ENCODE assay signal across 28 cellular contexts in genomic region chr4:125582302-125582701, GRCh38.
DNase-seq lines count a peak whose midpoint lies in the region; ATAC-seq and TF ChIP-seq lines count a peak whose summit lies in the region.
"Had no signal": no experiment of that assay in that cellular context is flagged by ENCODE, and none has a peak within 500 bp of the region (broad histone marks: within the 10 kb centered on the region; RNA-seq: fewer than 3 reads in every experiment).

No MANE protein-coding gene starts in this region.

- no peaks in the 10 kb centered on the region for H3K27me3 ChIP-seq in PC-3 (ENCODE audit: low read length)
- H3K27me3 ChIP-seq: BLaER1, stomach, tibial nerve had no signal

- H3K4me3 ChIP-seq in PC-3 (ENCODE audit: low read length) (no peak overlapping the region), epithelial cell of esophagus (ENCODE audit: low read length) (no peak overlapping the region)
- H3K4me3 ChIP-seq: A549, BLaER1, K562, stomach, tibial nerve had no signal

- DNase-seq in EH (ENCODE audit: low read depth): peak; percentile 57
- DNase-seq in PC-3: peak; percentile 29
- peak; percentile 38 for DNase-seq in epithelial cell of esophagus (ENCODE audit: low read depth)
- DNase-seq in osteocyte (ENCODE audit: extremely low spot score, unreplicated experiment): no peak
- no peak for DNase-seq in activated naive CD8-positive, alpha-beta T cell treated with anti-CD3 and anti-CD28 coated beads for 36 hours
- DNase-seq in activated T-helper 2 cell treated with anti-CD3 and anti-CD28 coated beads, Interferon-gamma antibody, Interleukin-2, Interleukin-4, amounts not matched to agents 10 μg/mL and 5 μg/mL and 100 μg/mL, durations not matched to agents 14 hours and 24 hours and 36 hours (ENCODE audit: low spot score): no peak
- no peak for DNase-seq in cerebellar nuclear complex (lab: John Stamatoyannopoulos, UW)
- DNase-seq: activated B cell treated with CpG ODN at 0.5 μM for 24 hours; activated CD8-positive, alpha-beta T cell treated with anti-CD3 and anti-CD28 coated beads for 36 hours; activated naive CD4-positive, alpha-beta T cell; amygdala; Caco-2; caudate nucleus; H9; left cardiac atrium; mesendoderm; MV-4-11; naive B cell; NCI-H1694; NCI-H774; occipital lobe; stomach; T1000 had no signal

- H2AFZ ChIP-seq in PC-3 (ENCODE audit: low read length): no peak overlapping the region

- no peaks in the 10 kb centered on the region; the same call in 1 of the 2 replicates for H3K4me1 ChIP-seq in PC-3 (ENCODE audit: insufficient read depth, low read length)
- H3K4me1 ChIP-seq: A549, BLaER1, Caco-2, stomach, tibial nerve had no signal

- peaks cover 22% of the 10 kb centered on the region for H3K4me1 Mint-ChIP-seq in osteocyte (ENCODE audit: unreplicated experiment)
- H3K4me1 Mint-ChIP-seq in activated naive CD8-positive, alpha-beta T cell treated with anti-CD3 and anti-CD28 coated beads for 36 hours: no peaks in the 10 kb centered on the region
- no peaks in the 10 kb centered on the region for H3K4me1 Mint-ChIP-seq in activated T-helper 2 cell treated with anti-CD3 and anti-CD28 coated beads, Interferon-gamma antibody, Interleukin-2, Interleukin-4, amounts not matched to agents 10 μg/mL and 5 μg/mL and 100 μg/mL, durations not matched to agents 14 hours and 24 hours and 36 hours (ENCODE audit: low read depth)
- H3K4me1 Mint-ChIP-seq: activated B cell treated with CpG ODN at 0.5 μM for 24 hours, naive B cell had no signal

- CTCF ChIA-PET in PC-3 (lab: Charles Lee): no interaction called here

- H3K36me3 Mint-ChIP-seq in osteocyte (ENCODE audit: unreplicated experiment): no peaks in the 10 kb centered on the region
- no peaks in the 10 kb centered on the region for H3K36me3 Mint-ChIP-seq in activated naive CD8-positive, alpha-beta T cell treated with anti-CD3 and anti-CD28 coated beads for 36 hours
- H3K36me3 Mint-ChIP-seq in activated T-helper 2 cell treated with anti-CD3 and anti-CD28 coated beads, Interferon-gamma antibody, Interleukin-2, Interleukin-4, amounts not matched to agents 10 μg/mL and 5 μg/mL and 100 μg/mL, durations not matched to agents 14 hours and 24 hours and 36 hours (ENCODE audit: low read depth): no peaks in the 10 kb centered on the region
- H3K36me3 Mint-ChIP-seq: naive B cell had no signal

- no peaks in the 10 kb centered on the region for H3F3A ChIP-seq in PC-3 (ENCODE audit: low read length, unreplicated experiment)

- no peaks in the 10 kb centered on the region for H3K79me2 ChIP-seq in PC-3 (ENCODE audit: low read length)

- no peaks in the 10 kb centered on the region for H3K9me2 ChIP-seq in PC-3 (replicated peaks; ENCODE audit: low read length)

- H3K4me3 Mint-ChIP-seq in osteocyte (ENCODE audit: unreplicated experiment): no peak overlapping the region
- no peak overlapping the region for H3K4me3 Mint-ChIP-seq in activated naive CD8-positive, alpha-beta T cell treated with anti-CD3 and anti-CD28 coated beads for 36 hours
- H3K4me3 Mint-ChIP-seq in activated T-helper 2 cell treated with anti-CD3 and anti-CD28 coated beads, Interferon-gamma antibody, Interleukin-2, Interleukin-4, amounts not matched to agents 10 μg/mL and 5 μg/mL and 100 μg/mL, durations not matched to agents 14 hours and 24 hours and 36 hours (ENCODE audit: low read depth): no peak overlapping the region
- H3K4me3 Mint-ChIP-seq: activated B cell treated with CpG ODN at 0.5 μM for 24 hours; activated CD8-positive, alpha-beta T cell treated with anti-CD3 and anti-CD28 coated beads for 36 hours; H9; naive B cell had no signal

- ATAC-seq in PC-3: peak; percentile 62
- ATAC-seq in HG02588 (IDR thresholded peaks at IDR 0.05; ENCODE audit: unreplicated experiment): no peak
- ATAC-seq: A549; activated CD8-positive, alpha-beta T cell treated with anti-CD3 and anti-CD28 coated beads for 36 hours; K562; left cardiac atrium had no signal

- intact Hi-C loops in PC-3 (cut with micrococcal nuclease): no loop called here
- intact Hi-C loops in activated T-helper 2 cell treated with anti-CD3 and anti-CD28 coated beads, Interferon-gamma antibody, Interleukin-2, Interleukin-4, amounts not matched to agents 10 μg/mL and 5 μg/mL and 100 μg/mL, durations not matched to agents 14 hours and 24 hours and 36 hours (cut with micrococcal nuclease): no loop called here

- no peak for TF ChIP-seq CTCF in PC-3 (conservative IDR thresholded peaks at IDR 0.05; ENCODE audit: low read depth, low read length)
- TF ChIP-seq CTCF in epithelial cell of esophagus (IDR thresholded peaks at IDR 0.05; ENCODE audit: insufficient read depth, low read depth, low read length, missing control alignments): no peak
- TF ChIP-seq CTCF in osteocyte (IDR thresholded peaks at IDR 0.05): no peak

- POLR2A ChIA-PET in PC-3 (lab: Charles Lee; ENCODE audit: unreplicated experiment): no interaction called here

- H3K27me3 Mint-ChIP-seq in osteocyte (ENCODE audit: unreplicated experiment): no peaks in the 10 kb centered on the region
- no peaks in the 10 kb centered on the region for H3K27me3 Mint-ChIP-seq in activated naive CD8-positive, alpha-beta T cell treated with anti-CD3 and anti-CD28 coated beads for 36 hours
- no peaks in the 10 kb centered on the region for H3K27me3 Mint-ChIP-seq in activated T-helper 2 cell treated with anti-CD3 and anti-CD28 coated beads, Interferon-gamma antibody, Interleukin-2, Interleukin-4, amounts not matched to agents 10 μg/mL and 5 μg/mL and 100 μg/mL, durations not matched to agents 14 hours and 24 hours and 36 hours (ENCODE audit: low read depth)
- H3K27me3 Mint-ChIP-seq: activated B cell treated with CpG ODN at 0.5 μM for 24 hours; activated CD8-positive, alpha-beta T cell treated with anti-CD3 and anti-CD28 coated beads for 36 hours; naive B cell had no signal

- no TSS peak for BruUV-seq in PC-3 (replicated peaks; lab: Mats Ljungman, UMichigan)

- H3K36me3 ChIP-seq in PC-3 (ENCODE audit: low read depth, low read length): no peaks in the 10 kb centered on the region
- H3K36me3 ChIP-seq: BLaER1, stomach, tibial nerve had no signal

- no peak overlapping the region for H3K27ac ChIP-seq in PC-3 (ENCODE audit: low read length)
- H3K27ac ChIP-seq: A549, BLaER1, stomach, tibial nerve had no signal

- peak overlapping the region; percentile 69 for H3K27ac Mint-ChIP-seq in osteocyte (ENCODE audit: unreplicated experiment)
- H3K27ac Mint-ChIP-seq in activated naive CD8-positive, alpha-beta T cell treated with anti-CD3 and anti-CD28 coated beads for 36 hours: no peak overlapping the region
- H3K27ac Mint-ChIP-seq in activated T-helper 2 cell treated with anti-CD3 and anti-CD28 coated beads, Interferon-gamma antibody, Interleukin-2, Interleukin-4, amounts not matched to agents 10 μg/mL and 5 μg/mL and 100 μg/mL, durations not matched to agents 14 hours and 24 hours and 36 hours: no peak overlapping the region
- H3K27ac Mint-ChIP-seq: activated B cell treated with CpG ODN at 0.5 μM for 24 hours; activated CD8-positive, alpha-beta T cell treated with anti-CD3 and anti-CD28 coated beads for 36 hours; H9 had no signal

- no peak overlapping the region for H3K9ac ChIP-seq in PC-3 (ENCODE audit: low read length)
- H3K9ac ChIP-seq: BLaER1 had no signal

- no peaks in the 10 kb centered on the region for H3K9me3 Mint-ChIP-seq in osteocyte (ENCODE audit: unreplicated experiment)
- no peaks in the 10 kb centered on the region for H3K9me3 Mint-ChIP-seq in activated naive CD8-positive, alpha-beta T cell treated with anti-CD3 and anti-CD28 coated beads for 36 hours
- H3K9me3 Mint-ChIP-seq in activated T-helper 2 cell treated with anti-CD3 and anti-CD28 coated beads, Interferon-gamma antibody, Interleukin-2, Interleukin-4, amounts not matched to agents 10 μg/mL and 5 μg/mL and 100 μg/mL, durations not matched to agents 14 hours and 24 hours and 36 hours: no peaks in the 10 kb centered on the region
- H3K9me3 Mint-ChIP-seq: activated B cell treated with CpG ODN at 0.5 μM for 24 hours, H9 had no signal

- H3K9me3 ChIP-seq in PC-3 (ENCODE audit: low read length): no peaks in the 10 kb centered on the region
- H3K9me3 ChIP-seq: A549, BLaER1, Caco-2, stomach, tibial nerve had no signal

- H4K20me1 ChIP-seq in PC-3 (ENCODE audit: low read length): no peaks in the 10 kb centered on the region
- H4K20me1 ChIP-seq: BLaER1 had no signal

- no peak overlapping the region for H3K4me2 ChIP-seq in PC-3 (ENCODE audit: low read length)
- H3K4me2 ChIP-seq: A549, BLaER1 had no signal

Comparison
In these comparisons a context has a peak if more than half of its experiments do, and no peak if none do; other contexts are left out.
1. DNase-seq: peak in EH (single experiment), PC-3 (single experiment) and epithelial cell of esophagus (single experiment); none in osteocyte (single experiment), activated naive CD8-positive, alpha-beta T cell treated with anti-CD3 and anti-CD28 coated beads for 36 hours (single experiment), activated T-helper 2 cell treated with anti-CD3 and anti-CD28 coated beads, Interferon-gamma antibody, Interleukin-2, Interleukin-4, amounts not matched to agents 10 μg/mL and 5 μg/mL and 100 μg/mL, durations not matched to agents 14 hours and 24 hours and 36 hours (single experiment) and cerebellar nuclear complex (0 of 2).